Comparison of ENCODE assay signal across 12 cellular contexts in the genomic region with DNA sequence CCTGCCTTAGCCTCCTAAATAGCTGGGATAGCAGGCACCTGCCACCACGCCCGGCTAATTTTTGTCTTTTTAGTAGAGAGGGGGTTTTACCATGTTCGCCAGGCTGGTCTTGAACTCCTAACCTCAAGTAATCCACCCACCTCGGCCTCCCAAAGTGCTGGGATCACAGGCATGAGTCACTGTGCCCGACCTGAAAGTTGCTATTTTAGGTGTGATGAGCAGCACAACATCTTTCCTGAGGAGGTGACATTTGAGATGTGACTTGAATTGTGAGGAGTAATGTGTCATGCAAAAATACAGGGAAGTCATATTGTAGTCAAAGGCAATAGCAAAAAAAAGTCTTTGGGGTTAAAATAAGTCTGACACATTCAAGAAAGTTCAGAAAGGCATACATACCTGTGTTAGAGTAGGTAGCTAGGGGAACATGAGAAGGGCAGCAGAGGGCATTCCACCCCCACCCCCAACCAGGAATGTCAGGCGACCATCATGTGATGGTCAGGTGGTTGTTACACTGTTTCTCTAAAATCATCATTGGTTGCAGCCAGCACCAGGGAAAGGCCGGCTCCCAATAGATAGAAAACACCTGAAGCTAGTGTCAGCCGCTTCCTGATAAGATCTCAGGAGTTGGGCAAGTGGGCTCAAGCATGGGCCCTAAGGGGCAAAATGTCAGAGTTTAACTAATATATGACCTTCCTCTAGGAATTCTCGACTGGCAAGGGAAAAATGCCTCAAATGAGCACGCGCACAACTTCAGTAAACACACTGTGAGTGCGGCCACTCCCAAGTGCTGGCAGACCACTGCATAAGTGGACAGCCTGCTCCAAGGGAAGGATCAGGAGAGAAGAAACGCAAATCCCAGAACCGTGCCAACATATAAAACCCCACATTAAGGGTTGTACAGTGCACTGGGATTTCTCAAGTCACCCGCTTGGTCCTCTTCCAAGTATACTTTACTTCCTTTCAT. TPM values are rescaled to one million over a fixed set of nuclear protein-coding genes. Genes with fewer than 3 reads are reported as not detected.
DNase-seq lines count a peak whose midpoint lies in the region; ATAC-seq, FAIRE-seq and TF ChIP-seq lines count a peak whose summit lies in the region.
"Had no signal": no experiment of that assay in that cellular context is flagged by ENCODE, and none has a peak within 500 bp of the region (broad histone marks: within the 10 kb centered on the region; RNA-seq: fewer than 3 reads in every experiment).

A gene with protein sequence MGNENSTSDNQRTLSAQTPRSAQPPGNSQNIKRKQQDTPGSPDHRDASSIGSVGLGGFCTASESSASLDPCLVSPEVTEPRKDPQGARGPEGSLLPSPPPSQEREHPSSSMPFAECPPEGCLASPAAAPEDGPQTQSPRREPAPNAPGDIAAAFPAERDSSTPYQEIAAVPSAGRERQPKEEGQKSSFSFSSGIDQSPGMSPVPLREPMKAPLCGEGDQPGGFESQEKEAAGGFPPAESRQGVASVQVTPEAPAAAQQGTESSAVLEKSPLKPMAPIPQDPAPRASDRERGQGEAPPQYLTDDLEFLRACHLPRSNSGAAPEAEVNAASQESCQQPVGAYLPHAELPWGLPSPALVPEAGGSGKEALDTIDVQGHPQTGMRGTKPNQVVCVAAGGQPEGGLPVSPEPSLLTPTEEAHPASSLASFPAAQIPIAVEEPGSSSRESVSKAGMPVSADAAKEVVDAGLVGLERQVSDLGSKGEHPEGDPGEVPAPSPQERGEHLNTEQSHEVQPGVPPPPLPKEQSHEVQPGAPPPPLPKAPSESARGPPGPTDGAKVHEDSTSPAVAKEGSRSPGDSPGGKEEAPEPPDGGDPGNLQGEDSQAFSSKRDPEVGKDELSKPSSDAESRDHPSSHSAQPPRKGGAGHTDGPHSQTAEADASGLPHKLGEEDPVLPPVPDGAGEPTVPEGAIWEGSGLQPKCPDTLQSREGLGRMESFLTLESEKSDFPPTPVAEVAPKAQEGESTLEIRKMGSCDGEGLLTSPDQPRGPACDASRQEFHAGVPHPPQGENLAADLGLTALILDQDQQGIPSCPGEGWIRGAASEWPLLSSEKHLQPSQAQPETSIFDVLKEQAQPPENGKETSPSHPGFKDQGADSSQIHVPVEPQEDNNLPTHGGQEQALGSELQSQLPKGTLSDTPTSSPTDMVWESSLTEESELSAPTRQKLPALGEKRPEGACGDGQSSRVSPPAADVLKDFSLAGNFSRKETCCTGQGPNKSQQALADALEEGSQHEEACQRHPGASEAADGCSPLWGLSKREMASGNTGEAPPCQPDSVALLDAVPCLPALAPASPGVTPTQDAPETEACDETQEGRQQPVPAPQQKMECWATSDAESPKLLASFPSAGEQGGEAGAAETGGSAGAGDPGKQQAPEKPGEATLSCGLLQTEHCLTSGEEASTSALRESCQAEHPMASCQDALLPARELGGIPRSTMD (N-terminal part only) (plus strand): TSS at position 803 of the 964 bp plus-strand sequence. CDS start 32,819 bp downstream, outside the sequence.

- H3K27me3 Mint-ChIP-seq in activated naive CD4-positive, alpha-beta T cell treated with anti-CD3 and anti-CD28 coated beads for 36 hours (ENCODE audit: low read depth) = peaks cover 12% of the 10 kb centered on the region
- peaks cover 5% of the 10 kb centered on the region for H3K27me3 Mint-ChIP-seq in activated naive CD4-positive, alpha-beta T cell treated with anti-CD3 and anti-CD28 coated beads, Interleukin-2, amount 10 ng/mL, durations not matched to agents 7 days and 5 days

- H3K4me3 ChIP-seq in upper lobe of right lung = peak within 1 kb of the TSS; percentile 28

- no peaks in the 10 kb centered on the region for H3K27me3 ChIP-seq in upper lobe of right lung
- H3K27me3 ChIP-seq: spleen had no signal

- ATAC-seq in upper lobe of right lung = peak; percentile 78

- no peaks in the 10 kb centered on the region for H3K9me3 ChIP-seq in upper lobe of right lung

- CTCF ChIA-PET in activated naive CD4-positive, alpha-beta T cell treated with anti-CD3 and anti-CD28 coated beads for 36 hours (lab: Charles Lee) = no interaction called here
- CTCF ChIA-PET in activated naive CD4-positive, alpha-beta T cell treated with anti-CD3 and anti-CD28 coated beads, Interleukin-2, amount 10 ng/mL, durations not matched to agents 7 days and 5 days (lab: Charles Lee) = no interaction called here

- intact Hi-C loops in activated naive CD4-positive, alpha-beta T cell treated with anti-CD3 and anti-CD28 coated beads for 36 hours (cut with micrococcal nuclease) = no loop called here
- intact Hi-C loops in upper lobe of right lung (cut with DNase I) = no loop called here

- FAIRE-seq in frontal cortex (lab: Jason Lieb, UNC) (no peak), HTR-8/SVneo (lab: Jason Lieb, UNC) (no peak)

- TF ChIP-seq CTCF in upper lobe of right lung (IDR thresholded peaks at IDR 0.05) = no peak

- H3K36me3 Mint-ChIP-seq in activated naive CD4-positive, alpha-beta T cell treated with anti-CD3 and anti-CD28 coated beads for 36 hours (ENCODE audit: low read depth) = peaks cover 1% of the 10 kb centered on the region
- H3K36me3 Mint-ChIP-seq in activated naive CD4-positive, alpha-beta T cell treated with anti-CD3 and anti-CD28 coated beads, Interleukin-2, amount 10 ng/mL, durations not matched to agents 7 days and 5 days = peaks cover 1% of the 10 kb centered on the region

- H3K27ac Mint-ChIP-seq in activated naive CD4-positive, alpha-beta T cell treated with anti-CD3 and anti-CD28 coated beads for 36 hours = no peak within 1 kb of the TSS
- H3K27ac Mint-ChIP-seq in activated naive CD4-positive, alpha-beta T cell treated with anti-CD3 and anti-CD28 coated beads, Interleukin-2, amount 10 ng/mL, durations not matched to agents 7 days and 5 days = no peak within 1 kb of the TSS

- peak; percentile 25 for DNase-seq in activated naive CD4-positive, alpha-beta T cell treated with anti-CD3 and anti-CD28 coated beads for 36 hours
- DNase-seq in activated naive CD4-positive, alpha-beta T cell treated with anti-CD3 and anti-CD28 coated beads, Interleukin-2, amount 10 ng/mL, durations not matched to agents 7 days and 5 days = no peak
- DNase-seq in frontal cortex (ENCODE audit: low spot score in 2 of 2) (no peak), myocyte (ENCODE audit: low read depth) (peak; percentile 30), upper lobe of right lung (peak; percentile 72), ecto neural progenitor cell (ENCODE audit: low spot score) (no peak), NCI-H1930 (lab: John Stamatoyannopoulos, UW) (no peak), HTR-8/SVneo (ENCODE audit: insufficient read length, low spot score) (no peak)
- DNase-seq: activated CD4-positive, alpha-beta T cell treated with anti-CD3 and anti-CD28 coated beads for 4 hours; NCI-H1105; RPMI8226; spleen had no signal

- peak within 1 kb of the TSS; percentile 58 for H3K27ac ChIP-seq in upper lobe of right lung

- H3K9me3 Mint-ChIP-seq in activated naive CD4-positive, alpha-beta T cell treated with anti-CD3 and anti-CD28 coated beads for 36 hours = peaks cover 16% of the 10 kb centered on the region
- peaks cover 13% of the 10 kb centered on the region for H3K9me3 Mint-ChIP-seq in activated naive CD4-positive, alpha-beta T cell treated with anti-CD3 and anti-CD28 coated beads, Interleukin-2, amount 10 ng/mL, durations not matched to agents 7 days and 5 days

- no peaks in the 10 kb centered on the region for H3K36me3 ChIP-seq in upper lobe of right lung
- H3K36me3 ChIP-seq: spleen had no signal

- peaks cover 7% of the 10 kb centered on the region for H3K4me1 ChIP-seq in upper lobe of right lung

- H3K4me1 Mint-ChIP-seq in activated naive CD4-positive, alpha-beta T cell treated with anti-CD3 and anti-CD28 coated beads for 36 hours (ENCODE audit: low read depth) = peaks cover 5% of the 10 kb centered on the region
- H3K4me1 Mint-ChIP-seq in activated naive CD4-positive, alpha-beta T cell treated with anti-CD3 and anti-CD28 coated beads, Interleukin-2, amount 10 ng/mL, durations not matched to agents 7 days and 5 days = peaks cover 3% of the 10 kb centered on the region

- no peak within 1 kb of the TSS for H3K4me3 Mint-ChIP-seq in activated naive CD4-positive, alpha-beta T cell treated with anti-CD3 and anti-CD28 coated beads for 36 hours
- no peak within 1 kb of the TSS for H3K4me3 Mint-ChIP-seq in activated naive CD4-positive, alpha-beta T cell treated with anti-CD3 and anti-CD28 coated beads, Interleukin-2, amount 10 ng/mL, durations not matched to agents 7 days and 5 days

RNA-seq across cellular contexts. Expression of the gene that starts here (rescaled TPM):
- total RNA-seq in activated naive CD4-positive, alpha-beta T cell treated with anti-CD3 and anti-CD28 coated beads for 36 hours = not detected
- total RNA-seq in frontal cortex = 14.7 TPM
- 25.1 and 34.1 TPM in 2 replicates for total RNA-seq in myocyte
- 27.0 TPM for polyA plus RNA-seq in myocyte (2012)
- total RNA-seq in upper lobe of right lung = 236 TPM

Comparison
In these comparisons a context has a peak if more than half of its experiments do, and no peak if none do; other contexts are left out.
1. RNA of the gene that starts here (total RNA-seq): 236 TPM in upper lobe of right lung (single experiment), 25.1 to 34.1 TPM in myocyte and 14.7 TPM in frontal cortex (single experiment); not detected in activated naive CD4-positive, alpha-beta T cell treated with anti-CD3 and anti-CD28 coated beads for 36 hours; every median in the first group is over 10 times any median in the second.
2. Peak in DNase-seq in activated naive CD4-positive, alpha-beta T cell treated with anti-CD3 and anti-CD28 coated beads for 36 hours; RNA of the gene not detected or under 1 TPM.
3. DNase-seq: peak in myocyte (single experiment) and upper lobe of right lung (single experiment); none in activated naive CD4-positive, alpha-beta T cell treated with anti-CD3 and anti-CD28 coated beads, Interleukin-2, amount 10 ng/mL, durations not matched to agents 7 days and 5 days (single experiment), frontal cortex (0 of 2), ecto neural progenitor cell (single experiment), NCI-H1930 (0 of 2) and HTR-8/SVneo (single experiment).